ENCODE assay signal across 22 cellular contexts in the genomic region with DNA sequence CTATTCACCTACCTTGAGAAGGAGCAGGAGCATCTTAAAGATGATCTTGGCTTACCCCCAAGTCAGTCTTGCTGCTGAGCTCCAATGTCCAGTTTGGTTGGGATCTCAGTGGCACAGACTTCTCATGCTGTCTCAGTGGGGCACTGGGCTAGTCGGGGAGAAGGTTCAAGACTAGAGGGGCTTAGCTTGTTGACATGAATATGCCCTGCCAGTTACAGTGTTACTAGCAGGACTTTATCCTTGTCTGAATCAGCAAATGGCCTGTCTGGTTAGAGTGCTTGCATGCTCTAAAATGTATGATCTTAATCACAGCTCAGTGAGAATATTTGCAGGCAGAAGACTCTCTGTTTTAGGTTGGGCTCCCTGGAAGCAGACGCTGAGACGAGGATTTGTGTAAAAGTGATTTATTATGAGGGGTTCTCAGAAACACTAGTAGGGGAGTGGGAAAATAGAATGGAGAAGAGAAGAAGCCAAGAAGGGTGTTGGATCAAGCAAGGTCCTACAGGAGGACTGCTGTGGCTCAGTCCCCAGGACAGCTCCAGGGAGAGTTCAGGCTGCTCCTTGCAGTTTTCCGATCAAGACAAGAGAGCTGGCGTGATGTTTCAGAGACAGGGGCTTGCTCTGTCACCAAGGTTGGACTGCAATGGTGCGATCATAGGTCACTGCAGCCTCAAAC.
"Had no signal": no experiment of that assay in that cellular context is flagged by ENCODE, and none has a peak within 500 bp of the region (broad histone marks: within the 10 kb centered on the region; RNA-seq: fewer than 3 reads in every experiment).

No MANE protein-coding gene starts in this region.

- H3K4me1 Mint-ChIP-seq: activated naive CD4-positive, alpha-beta T cell treated with anti-CD3 and anti-CD28 coated beads, Interleukin-2, amount 10 ng/mL, durations not matched to agents 7 days and 5 days; activated naive CD8-positive, alpha-beta T cell treated with anti-CD3 and anti-CD28 coated beads for 36 hours had no signal

- H3K27me3 ChIP-seq: brain microvascular endothelial cell, cardiac muscle cell had no signal

- H3K4me3 Mint-ChIP-seq: activated naive CD4-positive, alpha-beta T cell treated with anti-CD3 and anti-CD28 coated beads, Interleukin-2, amount 10 ng/mL, durations not matched to agents 7 days and 5 days; activated naive CD8-positive, alpha-beta T cell treated with anti-CD3 and anti-CD28 coated beads for 36 hours; activated T-helper 1 cell treated with anti-CD3 and anti-CD28 coated beads, Interleukin-12 subunit alpha, Interleukin-12 subunit beta, Interleukin-2, Interleukin-4 antibody, amounts not matched to agents 30 ng/mL and 10 ng/mL and 1 ng/mL, durations not matched to agents 14 hours and 24 hours and 36 hours; T-helper 1 cell treated with Interleukin-12 subunit alpha and Interleukin-12 subunit beta and Interleukin-4 antibody, amounts not matched to agents 30 μg/mL and 1 μg/mL, for 36 hours had no signal

- DNase-seq: activated CD4-positive, alpha-beta T cell treated with anti-CD3 and anti-CD28 coated beads for 48 hours; activated CD4-positive, alpha-beta T cell treated with anti-CD3 and anti-CD28 coated beads, Interleukin-2, amount 50 U/mL, for 48 hours; activated CD4-positive, CD25-positive, alpha-beta regulatory T cell treated with anti-CD3 and anti-CD28 coated beads, Interleukin-2, amount 50 U/mL, for 72 hours; activated gamma-delta T cell; activated naive CD4-positive, alpha-beta T cell treated with anti-CD3 and anti-CD28 coated beads, Interleukin-2, amount 10 ng/mL, durations not matched to agents 7 days and 5 days; activated naive CD8-positive, alpha-beta T cell treated with anti-CD3 and anti-CD28 coated beads for 36 hours; activated T-cell treated with anti-CD3 and anti-CD28 coated beads, Interleukin-2, amount 50 U/mL, for 1 hour; brain microvascular endothelial cell; MG63; MV-4-11; NCI-H1417 treated with DMSO at 0.1 percent for 48 hours; NCI-H1694; NCI-H2107; NCI-H345; NCI-H526 treated with DMSO at 0.1 percent for 48 hours; OCI-M1 had no signal

- H3K27ac ChIP-seq: brain microvascular endothelial cell, cardiac muscle cell, SK-N-MC had no signal

- H3K9me3 Mint-ChIP-seq: activated naive CD4-positive, alpha-beta T cell treated with anti-CD3 and anti-CD28 coated beads, Interleukin-2, amount 10 ng/mL, durations not matched to agents 7 days and 5 days; activated naive CD8-positive, alpha-beta T cell treated with anti-CD3 and anti-CD28 coated beads for 36 hours; activated T-helper 1 cell treated with anti-CD3 and anti-CD28 coated beads, Interleukin-12 subunit alpha, Interleukin-12 subunit beta, Interleukin-2, Interleukin-4 antibody, amounts not matched to agents 30 ng/mL and 10 ng/mL and 1 ng/mL, durations not matched to agents 14 hours and 24 hours and 36 hours; T-helper 1 cell treated with Interleukin-12 subunit alpha and Interleukin-12 subunit beta and Interleukin-4 antibody, amounts not matched to agents 30 μg/mL and 1 μg/mL, for 36 hours had no signal

- ATAC-seq: Panc1, Right ventricle myocardium inferior had no signal

- H3K4me3 ChIP-seq: cardiac muscle cell, MG63, SK-N-MC had no signal

- H3K36me3 ChIP-seq: brain microvascular endothelial cell, cardiac muscle cell, MG63 had no signal

- H3K9me3 ChIP-seq: MG63 had no signal

- H3K36me3 Mint-ChIP-seq: activated naive CD4-positive, alpha-beta T cell treated with anti-CD3 and anti-CD28 coated beads, Interleukin-2, amount 10 ng/mL, durations not matched to agents 7 days and 5 days; activated naive CD8-positive, alpha-beta T cell treated with anti-CD3 and anti-CD28 coated beads for 36 hours had no signal

- H3K27ac Mint-ChIP-seq: activated naive CD4-positive, alpha-beta T cell treated with anti-CD3 and anti-CD28 coated beads, Interleukin-2, amount 10 ng/mL, durations not matched to agents 7 days and 5 days; activated naive CD8-positive, alpha-beta T cell treated with anti-CD3 and anti-CD28 coated beads for 36 hours; activated T-helper 1 cell treated with anti-CD3 and anti-CD28 coated beads, Interleukin-12 subunit alpha, Interleukin-12 subunit beta, Interleukin-2, Interleukin-4 antibody, amounts not matched to agents 30 ng/mL and 10 ng/mL and 1 ng/mL, durations not matched to agents 14 hours and 24 hours and 36 hours; T-helper 1 cell treated with Interleukin-12 subunit alpha and Interleukin-12 subunit beta and Interleukin-4 antibody, amounts not matched to agents 30 μg/mL and 1 μg/mL, for 36 hours had no signal
